ENCODE assay signal across 24 cellular contexts in genomic region chr6:15950962-15951569, GRCh38.
DNase-seq lines count a peak whose midpoint lies in the region; ATAC-seq, FAIRE-seq and TF ChIP-seq lines count a peak whose summit lies in the region.
"Had no signal": no experiment of that assay in that cellular context is flagged by ENCODE, and none has a peak within 500 bp of the region (broad histone marks: within the 10 kb centered on the region; RNA-seq: fewer than 3 reads in every experiment).

No MANE protein-coding gene starts in this region.

- no peak overlapping the region for H3K18ac ChIP-seq in H1 (ENCODE audit: extremely low read depth, low read length)

- no peaks in the 10 kb centered on the region for H3K79me2 ChIP-seq in H1 (ENCODE audit: control insufficient read depth in 1 of 2, insufficient read depth in 2 of 2, low read length in 2 of 2)

- DNase-seq in GM19239 (ENCODE audit: insufficient read length, low spot score) = no peak
- no peak for DNase-seq in H1 (ENCODE audit: low read depth in 1 of 2, low spot score in 2 of 2)
- no peak for DNase-seq in activated CD4-positive, alpha-beta T cell treated with anti-CD3 and anti-CD28 coated beads for 1 hour
- DNase-seq in NCI-H1105 treated with DMSO at 0.1 percent for 48 hours (lab: John Stamatoyannopoulos, UW) = no peak
- DNase-seq: AML-193; C1 segment of cervical spinal cord; CD8-positive, alpha-beta memory T cell; DMS 273 treated with DMSO at 0.1 percent for 48 hours; DMS79; EL; GDM1; HCEC 1CT; IMR-90; MM.1S; NCI-H2227 treated with DMSO at 0.1 percent for 48 hours; T-cell had no signal

- H3K27me3 Mint-ChIP-seq in stimulated activated memory B cell treated with anti-CD40 and anti-IgM and Interleukin-4, amounts not matched to agents 10 μg/mL and 1 μg/mL and 100 μg/mL, for 72 hours = no peaks in the 10 kb centered on the region
- H3K27me3 Mint-ChIP-seq: CD8-positive, alpha-beta memory T cell; T-cell had no signal

- H3K23ac ChIP-seq in H1 (ENCODE audit: insufficient read length) = no peak overlapping the region

- no peaks in the 10 kb centered on the region for H3K36me3 Mint-ChIP-seq in stimulated activated memory B cell treated with anti-CD40 and anti-IgM and Interleukin-4, amounts not matched to agents 10 μg/mL and 1 μg/mL and 100 μg/mL, for 72 hours
- H3K36me3 Mint-ChIP-seq: T-cell had no signal

- no peak overlapping the region for H4K91ac ChIP-seq in H1 (replicated peaks; ENCODE audit: insufficient read length, low read length)

- CTCF ChIA-PET in H1 (lab: Charles Lee; ENCODE audit: partially characterized antibody) = no interaction called here

- peaks cover 26% of the 10 kb centered on the region for H3K4me1 Mint-ChIP-seq in stimulated activated memory B cell treated with anti-CD40 and anti-IgM and Interleukin-4, amounts not matched to agents 10 μg/mL and 1 μg/mL and 100 μg/mL, for 72 hours

- no peak overlapping the region for H3K4me2 ChIP-seq in H1 (ENCODE audit: insufficient read depth in 1 of 2, low read depth in 2 of 2, low read length in 2 of 2)
- H3K4me2 ChIP-seq: KMS-11 had no signal

- no peak for TF ChIP-seq CTCF in C4-2B (conservative IDR thresholded peaks at IDR 0.05)
- no peak for TF ChIP-seq CTCF in H1 (IDR thresholded peaks at IDR 0.05; ENCODE audit: control extremely low read depth in 1 of 3, insufficient read depth in 1 of 3, low read depth in 1 of 3, low read length in 3 of 3)

- H3K79me1 ChIP-seq in H1 (ENCODE audit: low read depth, low read length) = no peaks in the 10 kb centered on the region

- H3K27me3 ChIP-seq in H1 (replicated peaks in 1 of 4; ENCODE audit: control insufficient read depth in 3 of 4, extremely low read depth in 1 of 4, insufficient read depth in 3 of 4, low read length in 3 of 4) = no peaks in the 10 kb centered on the region

- no peak overlapping the region for H2BK5ac ChIP-seq in H1 (ENCODE audit: low read depth, low read length)

- no peak overlapping the region for H4K5ac ChIP-seq in H1 (ENCODE audit: insufficient read length, low read depth, low read length)

- H2BK20ac ChIP-seq in H1 (ENCODE audit: low read length) = no peak overlapping the region

- no peaks in the 10 kb centered on the region for H3K9me3 ChIP-seq in H1 (ENCODE audit: insufficient read depth in 2 of 2, low read depth in 1 of 2, low read length in 1 of 2)
- H3K9me3 ChIP-seq: A549 had no signal

- no peaks in the 10 kb centered on the region for H3K23me2 ChIP-seq in H1 (ENCODE audit: low read depth, low read length)

- no peak for TF ChIP-seq EP300 in H1 (IDR thresholded peaks at IDR 0.05; ENCODE audit: borderline replicate concordance in 1 of 2, low read depth in 2 of 2, low read length in 2 of 2)

- H4K20me1 ChIP-seq in H1 (replicated peaks in 1 of 2; ENCODE audit: control insufficient read depth in 1 of 2, insufficient read depth in 2 of 2, low read length in 2 of 2) = no peaks in the 10 kb centered on the region

- peaks cover 2 to 18% (median 8%) of the 10 kb centered on the region in 4 experiments; a peak in 5 of 7 replicates for H3K4me1 ChIP-seq in H1 (replicated peaks in 1 of 4; ENCODE audit: control insufficient read depth in 3 of 4, insufficient read depth in 4 of 4, low read length in 3 of 4)

- H4K8ac ChIP-seq in H1 (ENCODE audit: extremely low read depth, insufficient read depth, low read length) = no peak overlapping the region

- H2AK5ac ChIP-seq in H1 (ENCODE audit: low read depth, low read length) = peak overlapping the region; percentile 10; the same call in 1 of the 2 replicates

- FAIRE-seq in GM19239 (lab: Jason Lieb, UNC) = peak; percentile 31
- FAIRE-seq in H1 (lab: Jason Lieb, UNC) = no peak
- FAIRE-seq: A549 had no signal

- H3K36me3 ChIP-seq in H1 (ENCODE audit: control insufficient read depth in 2 of 4, insufficient read depth in 4 of 4, low read length in 3 of 4) = no peaks in the 10 kb centered on the region

- no peak overlapping the region for H3K4me3 Mint-ChIP-seq in stimulated activated memory B cell treated with anti-CD40 and anti-IgM and Interleukin-4, amounts not matched to agents 10 μg/mL and 1 μg/mL and 100 μg/mL, for 72 hours
- H3K4me3 Mint-ChIP-seq: CD8-positive, alpha-beta memory T cell; GM23338; T-cell had no signal

- H2BK120ac ChIP-seq in H1 (replicated peaks; ENCODE audit: low read depth, low read length) = no peak overlapping the region

- H3K27ac ChIP-seq in C4-2B (peak overlapping the region; percentile 73; the same call in 1 of the 2 replicates), H1 (ENCODE audit: low read depth, low read length) (no peak overlapping the region)
- H3K27ac ChIP-seq: A549, KMS-11, RWPE1 had no signal

- no peak overlapping the region for H3K14ac ChIP-seq in H1 (ENCODE audit: insufficient read length)

- no peak overlapping the region for H2AFZ ChIP-seq in H1 (ENCODE audit: low read length)
- H2AFZ ChIP-seq: GM23338 had no signal

- no peak overlapping the region for H3K4ac ChIP-seq in H1 (replicated peaks; ENCODE audit: insufficient read length, low read depth, low read length)

- no peak for TF ChIP-seq RAD21 in H1 (IDR thresholded peaks at IDR 0.05 in 1 of 2, conservative IDR thresholded peaks at IDR 0.05 in 1 of 2; ENCODE audit: low read depth in 2 of 2, low read length in 2 of 2)

- TF ChIP-seq POLR2A in H1 (IDR thresholded peaks at IDR 0.05; ENCODE audit: control extremely low read depth in 1 of 2, low read depth in 2 of 2, low read length in 2 of 2) = no peak

- H3K9ac ChIP-seq in H1 (replicated peaks in 1 of 4; ENCODE audit: extremely low read depth in 1 of 4, low read depth in 3 of 4, low read length in 3 of 4) = no peak overlapping the region
- H3K9ac ChIP-seq: KMS-11 had no signal

- peak; percentile 61 for ATAC-seq in stimulated activated memory B cell treated with anti-CD40 and anti-IgM and Interleukin-4, amounts not matched to agents 10 μg/mL and 1 μg/mL and 100 μg/mL, for 72 hours
- no peak for ATAC-seq in HG02763 (IDR thresholded peaks at IDR 0.05; ENCODE audit: unreplicated experiment)
- ATAC-seq: A549, Panc1, T-cell had no signal

- H2BK15ac ChIP-seq in H1 (ENCODE audit: low read length) = no peak overlapping the region

- H2BK12ac ChIP-seq in H1 (ENCODE audit: low read depth, low read length) = no peak overlapping the region

- H3K9me3 Mint-ChIP-seq in stimulated activated memory B cell treated with anti-CD40 and anti-IgM and Interleukin-4, amounts not matched to agents 10 μg/mL and 1 μg/mL and 100 μg/mL, for 72 hours = peaks cover 3% of the 10 kb centered on the region
- H3K9me3 Mint-ChIP-seq: CD8-positive, alpha-beta memory T cell; GM23338; T-cell had no signal

- POLR2A ChIA-PET in H1 (lab: Charles Lee; ENCODE audit: partially characterized antibody) = no interaction called here

- no peak overlapping the region for H3K4me3 ChIP-seq in H1 (ENCODE audit: extremely low read depth in 1 of 4, insufficient read depth in 2 of 4, low read depth in 3 of 4, low read length in 4 of 4)
- H3K4me3 ChIP-seq: A549, GM23338 had no signal

- 89% methylated on average over 3 of the region's 3 CpGs; no CpG with 5 or more reads in 1 of the 2 experiments for WGBS in H1 (ENCODE audit: extremely low coverage in 1 of 2, insufficient coverage in 1 of 2, insufficient read length in 1 of 2, insufficient replicate concordance in 2 of 2, low coverage in 1 of 2, low lambda C conversion rate in 2 of 2, missing lambda C conversion rate in 1 of 2), 2 experiments

- peak overlapping the region; percentile 7 for H3K27ac Mint-ChIP-seq in stimulated activated memory B cell treated with anti-CD40 and anti-IgM and Interleukin-4, amounts not matched to agents 10 μg/mL and 1 μg/mL and 100 μg/mL, for 72 hours
- H3K27ac Mint-ChIP-seq: CD8-positive, alpha-beta memory T cell; GM23338; T-cell had no signal

- H3K56ac ChIP-seq in H1 (replicated peaks; ENCODE audit: insufficient read length, low read depth, low read length) = no peak overlapping the region

TF ChIP-seq in H1, 55 proteins besides CTCF, POLR2A, EP300 and RAD21 (continues in another document):
- TF ChIP-seq POLR2AphosphoS5 (IDR thresholded peaks at IDR 0.05; ENCODE audit: low read depth, low read length) (no peak), BACH1 (IDR thresholded peaks at IDR 0.05; ENCODE audit: low read length) (no peak)
